7 cellular contexts compared by ENCODE assay signal in genomic region chr20:48934273-48934877, GRCh38. TPM values are rescaled to one million over a fixed set of nuclear protein-coding genes. Genes with fewer than 3 reads are reported as not detected.
A peak's percentile ranks its signal among the peaks of the same experiment; 100 is the strongest.
DNase-seq lines count a peak whose midpoint lies in the region; ATAC-seq and TF ChIP-seq lines count a peak whose summit lies in the region.
"Not testable (repeated sequence)": the region's sequence is repeated elsewhere in the genome, so short reads cannot be mapped to it uniquely, and the experiment has no call there.

No MANE protein-coding gene starts in this region.

- peak overlapping the region; percentile 22 for H3K27ac Mint-ChIP-seq in CD4-positive, alpha-beta T cell
- peak overlapping the region; percentile 31 for H3K27ac Mint-ChIP-seq in activated T-cell treated with anti-CD3 and anti-CD28 coated beads, Interleukin-2, amount 50 U/mL, for 24 hours
- peak overlapping the region; percentile 81 for H3K27ac Mint-ChIP-seq in central memory CD8-positive, alpha-beta T cell (ENCODE audit: low read depth)
- H3K27ac Mint-ChIP-seq in osteocyte (ENCODE audit: unreplicated experiment) = peak overlapping the region; percentile 45

- H3K27me3 Mint-ChIP-seq in CD4-positive, alpha-beta T cell; activated T-cell treated with anti-CD3 and anti-CD28 coated beads, Interleukin-2, amount 50 U/mL, for 24 hours; central memory CD8-positive, alpha-beta T cell; osteocyte (ENCODE audit: unreplicated experiment): not testable (repeated sequence)

- not testable (repeated sequence) for ATAC-seq in CD4-positive, alpha-beta T cell (ENCODE audit: poor library complexity); central memory CD8-positive, alpha-beta T cell (replicated peaks; ENCODE audit: extremely low read depth, poor library complexity, severe bottlenecking)

- not testable (repeated sequence) for TF ChIP-seq POLR2A in thyroid gland (IDR thresholded peaks at IDR 0.05)

- DNase-seq in CD4-positive, alpha-beta T cell; activated T-cell treated with anti-CD3 and anti-CD28 coated beads, Interleukin-2, amount 50 U/mL, for 24 hours; central memory CD8-positive, alpha-beta T cell (ENCODE audit: low spot score in 2 of 2); left ventricle myocardium inferior; osteocyte (ENCODE audit: extremely low spot score, unreplicated experiment); thyroid gland: not testable (repeated sequence)
- peak; percentile 4 for DNase-seq in NCI-H524 treated with DMSO at 0.1 percent for 48 hours (lab: John Stamatoyannopoulos, UW)

- H3K27me3 ChIP-seq in CD4-positive, alpha-beta T cell (ENCODE audit: control insufficient read depth, insufficient read depth, low read length); left ventricle myocardium inferior (ENCODE audit: low read depth); thyroid gland: not testable (repeated sequence)

- not testable (repeated sequence) for TF ChIP-seq CTCF in CD4-positive, alpha-beta T cell (IDR thresholded peaks at IDR 0.05); left ventricle myocardium inferior (IDR thresholded peaks at IDR 0.05; ENCODE audit: borderline replicate concordance); osteocyte (IDR thresholded peaks at IDR 0.05); thyroid gland (IDR thresholded peaks at IDR 0.05)

- intact Hi-C loops in CD4-positive, alpha-beta T cell (cut with DNase I, micrococcal nuclease); left ventricle myocardium inferior (cut with micrococcal nuclease); thyroid gland (cut with DNase I): not testable (repeated sequence)

- not testable (repeated sequence) for H3K4me3 ChIP-seq in left ventricle myocardium inferior; thyroid gland (replicated peaks in 1 of 3)

- CTCF ChIA-PET in CD4-positive, alpha-beta T cell (lab: Charles Lee) = not testable (repeated sequence)

- H3K9me3 ChIP-seq in CD4-positive, alpha-beta T cell (ENCODE audit: control insufficient read depth, low read length); left ventricle myocardium inferior (replicated peaks); thyroid gland: not testable (repeated sequence)

- H3K9me3 Mint-ChIP-seq in CD4-positive, alpha-beta T cell; activated T-cell treated with anti-CD3 and anti-CD28 coated beads, Interleukin-2, amount 50 U/mL, for 24 hours; central memory CD8-positive, alpha-beta T cell; osteocyte (ENCODE audit: unreplicated experiment): not testable (repeated sequence)

- H3K4me1 ChIP-seq in left ventricle myocardium inferior = peaks cover 80% of the 10 kb centered on the region
- peaks cover 72 to 83% of the 10 kb centered on the region in 2 donors for H3K4me1 ChIP-seq in thyroid gland

- WGBS in thyroid gland, 2 donors = 93 to 96% methylated on average over 5 of the region's 5 CpGs

- not testable (repeated sequence) for H3K27ac ChIP-seq in CD4-positive, alpha-beta T cell (ENCODE audit: low read depth, low read length)
- H3K27ac ChIP-seq in left ventricle myocardium inferior (replicated peaks) (peak overlapping the region; percentile 27), thyroid gland (peak overlapping the region; percentile 86 to 96 (median 93))

- peaks cover 15% of the 10 kb centered on the region for H3K36me3 Mint-ChIP-seq in CD4-positive, alpha-beta T cell (ENCODE audit: low read depth)
- H3K36me3 Mint-ChIP-seq in activated T-cell treated with anti-CD3 and anti-CD28 coated beads, Interleukin-2, amount 50 U/mL, for 24 hours (ENCODE audit: low read depth); central memory CD8-positive, alpha-beta T cell (ENCODE audit: insufficient read depth): not testable (repeated sequence)
- peaks cover 13% of the 10 kb centered on the region for H3K36me3 Mint-ChIP-seq in osteocyte (ENCODE audit: unreplicated experiment)

- H3K36me3 ChIP-seq in left ventricle myocardium inferior, thyroid gland: not testable (repeated sequence)

- POLR2A ChIA-PET in CD4-positive, alpha-beta T cell (lab: Charles Lee) = not testable (repeated sequence)

- peaks cover 32% of the 10 kb centered on the region for H3K4me1 Mint-ChIP-seq in CD4-positive, alpha-beta T cell (ENCODE audit: low read depth)
- peaks cover 36% of the 10 kb centered on the region for H3K4me1 Mint-ChIP-seq in activated T-cell treated with anti-CD3 and anti-CD28 coated beads, Interleukin-2, amount 50 U/mL, for 24 hours (ENCODE audit: low read depth)
- H3K4me1 Mint-ChIP-seq in central memory CD8-positive, alpha-beta T cell = peaks cover 18% of the 10 kb centered on the region
- H3K4me1 Mint-ChIP-seq in osteocyte (ENCODE audit: unreplicated experiment) = peaks cover 12% of the 10 kb centered on the region

- not testable (repeated sequence) for H3K4me3 Mint-ChIP-seq in CD4-positive, alpha-beta T cell; activated T-cell treated with anti-CD3 and anti-CD28 coated beads, Interleukin-2, amount 50 U/mL, for 24 hours; central memory CD8-positive, alpha-beta T cell; osteocyte (ENCODE audit: unreplicated experiment)

RNA-seq across cellular contexts. Expression of gene ARFGEF2, which starts 12.9 kb away (rescaled TPM):
- 10 to 100 TPM; 23.0 to 23.4 TPM for total RNA-seq in CD4-positive, alpha-beta T cell
- 45.1 TPM for total RNA-seq in left ventricle myocardium inferior
- 32.5 and 35.8 TPM in 2 replicates for total RNA-seq in osteocyte
- total RNA-seq in thyroid gland = 100 to 1,000 TPM in 2 of 4 donors, 10 to 100 TPM in 2; 92.3 to 131 (median 101) TPM

Comparison
In these comparisons a context has a peak if more than half of its experiments do, and no peak if none do; other contexts are left out.
1. H3K27ac Mint-ChIP-seq: peak in every context shown above with its lines; median percentile 81 in central memory CD8-positive, alpha-beta T cell; 45 in osteocyte; 31 in activated T-cell treated with anti-CD3 and anti-CD28 coated beads, Interleukin-2, amount 50 U/mL, for 24 hours; 22 in CD4-positive, alpha-beta T cell.